1 cellular context compared by ENCODE assay signal in genomic region chr7:99827040-99827778, GRCh38.
TF ChIP-seq lines count a peak whose summit lies in the region.

No MANE protein-coding gene starts in this region.

TF ChIP-seq in HepG2, 621 proteins besides CTCF, POLR2A, EP300 and RAD21 (continued from another document and continues in another):
- no peak for TF ChIP-seq THYN1 (CRISPR knock-in tag; IDR thresholded peaks at IDR 0.05; ENCODE audit: borderline replicate concordance, low read depth)
- no peak for TF ChIP-seq JARID2 (CRISPR knock-in tag; IDR thresholded peaks at IDR 0.05; ENCODE audit: insufficient replicate concordance)
- TF ChIP-seq MATR3 (CRISPR knock-in tag; IDR thresholded peaks at IDR 0.05): no peak
- TF ChIP-seq SNRNP70 (IDR thresholded peaks at IDR 0.05; ENCODE audit: low read depth, low read length): no peak
- TF ChIP-seq ZFP91 (CRISPR knock-in tag; IDR thresholded peaks at IDR 0.05; ENCODE audit: borderline replicate concordance): no peak
- no peak for TF ChIP-seq ZNF720 (CRISPR knock-in tag; IDR thresholded peaks at IDR 0.05)
- peak; percentile 70; the same call in 1 of the 2 replicates for TF ChIP-seq ZSCAN29 (CRISPR knock-in tag; conservative IDR thresholded peaks at IDR 0.05)
- peak; percentile 43 for TF ChIP-seq ASH2L (IDR thresholded peaks at IDR 0.05; ENCODE audit: insufficient read length, low read depth, low read length)
- no peak for TF ChIP-seq ETV6 (CRISPR knock-in tag; conservative IDR thresholded peaks at IDR 0.05)
- TF ChIP-seq ZNF691 (CRISPR knock-in tag; IDR thresholded peaks at IDR 0.05; ENCODE audit: borderline replicate concordance, low read depth): no peak
- TF ChIP-seq SOX5 (CRISPR knock-in tag; IDR thresholded peaks at IDR 0.05; ENCODE audit: borderline replicate concordance): peak; percentile 76
- peak; percentile 99 for TF ChIP-seq ZBTB37 (CRISPR knock-in tag; IDR thresholded peaks at IDR 0.05)
- TF ChIP-seq NAIF1 (CRISPR knock-in tag; IDR thresholded peaks at IDR 0.05; ENCODE audit: borderline replicate concordance): no peak
- no peak for TF ChIP-seq CREB1 (IDR thresholded peaks at IDR 0.05)
- TF ChIP-seq CREB1 (CRISPR knock-in tag; IDR thresholded peaks at IDR 0.05): peak; percentile 62
- peak; percentile 61; the same call in 1 of the 2 replicates for TF ChIP-seq ZNF761 (CRISPR knock-in tag; conservative IDR thresholded peaks at IDR 0.05)
- peak; percentile 93; the same call in 1 of the 2 replicates for TF ChIP-seq FOXK1 (CRISPR knock-in tag; IDR thresholded peaks at IDR 0.05; ENCODE audit: borderline replicate concordance, low read depth)
- TF ChIP-seq TFDP1 (CRISPR knock-in tag; IDR thresholded peaks at IDR 0.05; ENCODE audit: borderline replicate concordance): no peak
- TF ChIP-seq CBFB (CRISPR knock-in tag; IDR thresholded peaks at IDR 0.05): no peak
- TF ChIP-seq JUN (CRISPR knock-in tag; IDR thresholded peaks at IDR 0.05): 0 out of 2 replicates have a peak, but pooled peaks have one; percentile 34
- TF ChIP-seq ZNF337 (CRISPR knock-in tag; IDR thresholded peaks at IDR 0.05; ENCODE audit: borderline replicate concordance, low read depth): no peak
- no peak for TF ChIP-seq ATAD3A (CRISPR knock-in tag; IDR thresholded peaks at IDR 0.05)
- TF ChIP-seq ZBTB10 (CRISPR knock-in tag; IDR thresholded peaks at IDR 0.05; ENCODE audit: borderline replicate concordance): 0 out of 2 replicates have a peak, but pooled peaks have one; percentile 32
- peak; percentile 90 for TF ChIP-seq CEBPG (CRISPR knock-in tag; IDR thresholded peaks at IDR 0.05)
- TF ChIP-seq PHF20 (CRISPR knock-in tag; IDR thresholded peaks at IDR 0.05): no peak
- TF ChIP-seq ZNF205 (CRISPR knock-in tag; IDR thresholded peaks at IDR 0.05): no peak; the same call in 1 of the 2 replicates
- no peak for TF ChIP-seq KDM1A (CRISPR knock-in tag; IDR thresholded peaks at IDR 0.05)
- no peak for TF ChIP-seq ZNF160 (CRISPR knock-in tag; IDR thresholded peaks at IDR 0.05)
- no peak for TF ChIP-seq SP1 (IDR thresholded peaks at IDR 0.05)
- TF ChIP-seq SP1 (CRISPR knock-in tag; IDR thresholded peaks at IDR 0.05): no peak
- TF ChIP-seq HMGXB4 (CRISPR knock-in tag; IDR thresholded peaks at IDR 0.05; ENCODE audit: borderline replicate concordance in 1 of 2, low read depth in 1 of 2): no peak
- no peak for TF ChIP-seq ZNF615 (CRISPR knock-in tag; IDR thresholded peaks at IDR 0.05; ENCODE audit: borderline replicate concordance)
- peak; percentile 55 for TF ChIP-seq MEF2D (CRISPR knock-in tag; IDR thresholded peaks at IDR 0.05)
- no peak for TF ChIP-seq SNAI1 (CRISPR knock-in tag; IDR thresholded peaks at IDR 0.05; ENCODE audit: borderline replicate concordance)
- no peak for TF ChIP-seq EED (CRISPR knock-in tag; IDR thresholded peaks at IDR 0.05)
- TF ChIP-seq ZNF816 (CRISPR knock-in tag; IDR thresholded peaks at IDR 0.05; ENCODE audit: borderline replicate concordance): no peak
- TF ChIP-seq POLR2AphosphoS5 (IDR thresholded peaks at IDR 0.05; ENCODE audit: low read depth, low read length): peak; percentile 59
- no peak for TF ChIP-seq CHD2 (IDR thresholded peaks at IDR 0.05; ENCODE audit: low read depth, low read length)
- TF ChIP-seq HBP1 (CRISPR knock-in tag; IDR thresholded peaks at IDR 0.05; ENCODE audit: low read depth): no peak
- TF ChIP-seq GLI4 (CRISPR knock-in tag; IDR thresholded peaks at IDR 0.05; ENCODE audit: borderline replicate concordance): no peak; the same call in 1 of the 2 replicates
- TF ChIP-seq ZNF329 (CRISPR knock-in tag; IDR thresholded peaks at IDR 0.05; ENCODE audit: low read depth): no peak
- TF ChIP-seq HOXA9 (CRISPR knock-in tag; IDR thresholded peaks at IDR 0.05; ENCODE audit: borderline replicate concordance): no peak
- no peak for TF ChIP-seq SUZ12 (IDR thresholded peaks at IDR 0.05; ENCODE audit: low read depth, low read length)
- no peak for TF ChIP-seq NFYB (CRISPR knock-in tag; IDR thresholded peaks at IDR 0.05)
- TF ChIP-seq DRAP1 (CRISPR knock-in tag; IDR thresholded peaks at IDR 0.05): peak; percentile 61; the same call in 1 of the 2 replicates
- peak; percentile 58 for TF ChIP-seq THAP11 (CRISPR knock-in tag; IDR thresholded peaks at IDR 0.05)
- no peak for TF ChIP-seq PAX8 (CRISPR knock-in tag; IDR thresholded peaks at IDR 0.05; ENCODE audit: borderline replicate concordance)
- no peak for TF ChIP-seq TRIM24 (CRISPR knock-in tag; IDR thresholded peaks at IDR 0.05)
- no peak for TF ChIP-seq PLSCR1 (CRISPR knock-in tag; IDR thresholded peaks at IDR 0.05; ENCODE audit: borderline replicate concordance)
- no peak for TF ChIP-seq FOXM1 (CRISPR knock-in tag; IDR thresholded peaks at IDR 0.05)
- TF ChIP-seq TCF7L2 (IDR thresholded peaks at IDR 0.05; ENCODE audit: low read depth, low read length): peak; percentile 35; the same call in 1 of the 2 replicates
- peak; percentile 50; the same call in 1 of the 2 replicates for TF ChIP-seq MAX (IDR thresholded peaks at IDR 0.05)
- TF ChIP-seq RBM39 (IDR thresholded peaks at IDR 0.05; ENCODE audit: low read depth, low read length, poor library complexity, severe bottlenecking): no peak
- TF ChIP-seq FUBP1 (CRISPR knock-in tag; IDR thresholded peaks at IDR 0.05; ENCODE audit: borderline replicate concordance): no peak
- peak; percentile 71; the same call in 1 of the 2 replicates for TF ChIP-seq ZMYM4 (CRISPR knock-in tag; IDR thresholded peaks at IDR 0.05)
- no peak for TF ChIP-seq ARNT (IDR thresholded peaks at IDR 0.05)
- TF ChIP-seq SAFB2 (CRISPR knock-in tag; IDR thresholded peaks at IDR 0.05; ENCODE audit: borderline replicate concordance, low read depth): no peak
- TF ChIP-seq ZNF263 (CRISPR knock-in tag; IDR thresholded peaks at IDR 0.05): no peak
- no peak for TF ChIP-seq ZNF296 (CRISPR knock-in tag; conservative IDR thresholded peaks at IDR 0.05)
